In the genomic region with DNA sequence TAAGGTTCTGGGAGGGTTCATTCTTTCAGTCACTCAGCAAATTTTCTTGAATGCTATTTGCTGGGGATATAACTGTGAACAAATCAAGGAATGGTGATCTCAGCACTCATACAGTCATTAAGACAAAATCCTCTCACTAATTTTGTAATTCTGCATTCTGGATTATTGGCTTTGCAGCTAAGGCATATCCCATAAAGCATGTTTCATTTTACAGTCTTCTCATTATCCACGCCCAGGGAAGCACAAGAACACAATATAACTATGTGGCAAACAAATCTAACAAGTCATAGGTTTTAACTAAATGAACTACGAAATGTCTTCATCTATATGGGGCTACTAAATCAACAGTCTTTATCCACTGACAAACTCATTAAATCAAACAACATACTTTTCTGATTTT, we compare ENCODE assay signal across 16 cellular contexts.
DNase-seq lines count a peak whose midpoint lies in the region; ATAC-seq, FAIRE-seq and TF ChIP-seq lines count a peak whose summit lies in the region.
"Had no signal": no experiment of that assay in that cellular context is flagged by ENCODE, and none has a peak within 500 bp of the region (broad histone marks: within the 10 kb centered on the region; RNA-seq: fewer than 3 reads in every experiment).

No MANE protein-coding gene starts in this region.

- H3K4me1 Mint-ChIP-seq in progenitor cell of endocrine pancreas (ENCODE audit: low read depth) = peaks cover 16% of the 10 kb centered on the region
- H3K4me1 Mint-ChIP-seq: GM23338 had no signal

- no peak for TF ChIP-seq CTCF in DOHH2 (IDR thresholded peaks at IDR 0.05; ENCODE audit: low read depth, low read length, poor library complexity, severe bottlenecking)
- no peak for TF ChIP-seq CTCF in pancreas (IDR thresholded peaks at IDR 0.05)
- no peak for TF ChIP-seq CTCF in progenitor cell of endocrine pancreas (IDR thresholded peaks at IDR 0.05; ENCODE audit: unreplicated experiment)
- no peak for TF ChIP-seq CTCF in Peyer's patch (IDR thresholded peaks at IDR 0.05)

- no peak overlapping the region for H3K9ac ChIP-seq in Karpas-422 (ENCODE audit: low read length)

- H3K9me3 ChIP-seq in DOHH2 (ENCODE audit: control insufficient read depth, insufficient read depth, low read length) (no peaks in the 10 kb centered on the region), Karpas-422 (ENCODE audit: low read length) (no peaks in the 10 kb centered on the region), pancreas (no peaks in the 10 kb centered on the region), Peyer's patch (no peaks in the 10 kb centered on the region)
- H3K9me3 ChIP-seq: A549, Caco-2 had no signal

- TF ChIP-seq POLR2A in Peyer's patch (IDR thresholded peaks at IDR 0.05) = no peak

- DNase-seq in Karpas-422 (no peak), pancreas (no peak), progenitor cell of endocrine pancreas (ENCODE audit: low spot score, unreplicated experiment) (no peak), Peyer's patch (no peak)
- DNase-seq: Caco-2; CD8-positive, alpha-beta memory T cell; DMS53; H7 had no signal

- H3K27me3 ChIP-seq in DOHH2 (ENCODE audit: control insufficient read depth, low read length) (no peaks in the 10 kb centered on the region), Karpas-422 (ENCODE audit: low read length) (no peaks in the 10 kb centered on the region), pancreas (no peaks in the 10 kb centered on the region), Peyer's patch (no peaks in the 10 kb centered on the region)

- peaks cover 9% of the 10 kb centered on the region for H3K36me3 Mint-ChIP-seq in progenitor cell of endocrine pancreas (ENCODE audit: insufficient read depth)

- H3K4me2 ChIP-seq in DOHH2 (ENCODE audit: low read length) = peak overlapping the region; percentile 57
- H3K4me2 ChIP-seq in Karpas-422 (ENCODE audit: low read depth, low read length, poor library complexity, severe bottlenecking) = no peak overlapping the region
- H3K4me2 ChIP-seq: A549, GM23338 had no signal

- FAIRE-seq in colon (lab: Jason Lieb, UNC) = peak; percentile 45
- peak; percentile 29 for FAIRE-seq in pancreas (lab: Jason Lieb, UNC)
- FAIRE-seq: A549, GM12878, HepG2, HTR-8/SVneo had no signal

- no peak overlapping the region for H3K27ac Mint-ChIP-seq in progenitor cell of endocrine pancreas
- H3K27ac Mint-ChIP-seq: CD8-positive, alpha-beta memory T cell; GM23338 had no signal

- H3K4me1 ChIP-seq in DOHH2 (ENCODE audit: control insufficient read depth, low read length) (peaks cover 99% of the 10 kb centered on the region), Karpas-422 (ENCODE audit: low read length) (peaks cover 87% of the 10 kb centered on the region), pancreas (peaks cover 0 to 11% (median 6%) of the 10 kb centered on the region in 3 donors), Peyer's patch (no peaks in the 10 kb centered on the region)
- H3K4me1 ChIP-seq: Caco-2 had no signal

- no peak overlapping the region for H3K4me3 Mint-ChIP-seq in progenitor cell of endocrine pancreas (ENCODE audit: low read depth)
- H3K4me3 Mint-ChIP-seq: CD8-positive, alpha-beta memory T cell; GM23338 had no signal

- H3K4me3 ChIP-seq in DOHH2 (ENCODE audit: low read length) = peak overlapping the region; percentile 43
- H3K4me3 ChIP-seq in Karpas-422 (ENCODE audit: low read length) = no peak overlapping the region
- no peak overlapping the region for H3K4me3 ChIP-seq in pancreas
- no peak overlapping the region for H3K4me3 ChIP-seq in Peyer's patch
- H3K4me3 ChIP-seq: A549, GM12878, GM23338 had no signal

- H3K79me2 ChIP-seq in DOHH2 (ENCODE audit: control insufficient read depth, low read length) = peaks cover 98% of the 10 kb centered on the region
- H3K79me2 ChIP-seq in Karpas-422 (ENCODE audit: low read length) = peaks cover 95% of the 10 kb centered on the region

- ATAC-seq in pancreas = no peak
- no peak for ATAC-seq in HG02798 (IDR thresholded peaks at IDR 0.05; ENCODE audit: poor library complexity, unreplicated experiment)
- ATAC-seq: A549, GM12878, GM23338, HepG2 had no signal

- WGBS in pancreas, 2 donors = 95 to 96% methylated on average over 2 of the region's 2 CpGs

- intact Hi-C loops in pancreas (cut with DNase I) = no loop called here

- no peak overlapping the region for H2AFZ ChIP-seq in Karpas-422 (ENCODE audit: low read length)
- H2AFZ ChIP-seq: GM23338 had no signal

- no peaks in the 10 kb centered on the region for H3K27me3 Mint-ChIP-seq in progenitor cell of endocrine pancreas
- H3K27me3 Mint-ChIP-seq: CD8-positive, alpha-beta memory T cell had no signal

- H3K36me3 ChIP-seq in DOHH2 (ENCODE audit: control insufficient read depth, low read length) = peaks cover 62% of the 10 kb centered on the region
- H3K36me3 ChIP-seq in Karpas-422 (ENCODE audit: insufficient read depth, low read length) = peaks cover 12% of the 10 kb centered on the region
- H3K36me3 ChIP-seq in pancreas = no peaks in the 10 kb centered on the region
- H3K36me3 ChIP-seq in Peyer's patch = no peaks in the 10 kb centered on the region

- no peaks in the 10 kb centered on the region for H3K9me3 Mint-ChIP-seq in progenitor cell of endocrine pancreas (ENCODE audit: low read depth)
- H3K9me3 Mint-ChIP-seq: CD8-positive, alpha-beta memory T cell; GM23338 had no signal

- H3K9me2 ChIP-seq in DOHH2 (replicated peaks; ENCODE audit: control insufficient read depth, low read length) (no peaks in the 10 kb centered on the region), Karpas-422 (replicated peaks; ENCODE audit: insufficient read depth, low read length) (no peaks in the 10 kb centered on the region)

- H3F3A ChIP-seq in DOHH2 (ENCODE audit: control insufficient read depth, insufficient read depth) = peaks cover 36% of the 10 kb centered on the region

- H4K20me1 ChIP-seq in DOHH2 (ENCODE audit: control insufficient read depth, insufficient read depth, low read depth, low read length) (no peaks in the 10 kb centered on the region), Karpas-422 (ENCODE audit: insufficient read depth, low read depth, low read length) (no peaks in the 10 kb centered on the region)

- peak overlapping the region; percentile 88 for H3K27ac ChIP-seq in DOHH2 (ENCODE audit: low read depth, low read length)
- H3K27ac ChIP-seq in Karpas-422 (ENCODE audit: low read length) = peak overlapping the region; percentile 91
- H3K27ac ChIP-seq in pancreas = no peak overlapping the region
- H3K27ac ChIP-seq in Peyer's patch = no peak overlapping the region
- H3K27ac ChIP-seq: A549 had no signal

Comparison
In these comparisons a context has a peak if more than half of its experiments do, and no peak if none do; other contexts are left out.
1. H3K27ac ChIP-seq: peak in DOHH2 (single experiment) and Karpas-422 (single experiment); none in pancreas (0 of 4) and Peyer's patch (0 of 4).